ENCODE assay signal across 1 cellular context in genomic region chr2:1683297-1683696, GRCh38.
TF ChIP-seq lines count a peak whose summit lies in the region.

No MANE protein-coding gene starts in this region.

TF ChIP-seq in SK-N-SH treated with all-trans-retinoic acid at 6 μM for 48 hours, 23 proteins besides CTCF, POLR2A, EP300 and RAD21 (continued from another document):
- 0 out of 2 replicates have a peak, but pooled peaks have one; percentile 37 for TF ChIP-seq BACH2 (CRISPR knock-in tag; IDR thresholded peaks at IDR 0.05; ENCODE audit: borderline replicate concordance)
- TF ChIP-seq TSHZ2 (CRISPR knock-in tag; IDR thresholded peaks at IDR 0.05): peak; percentile 71
- no peak for TF ChIP-seq ARNTL (CRISPR knock-in tag; IDR thresholded peaks at IDR 0.05; ENCODE audit: borderline replicate concordance, low read depth)
